In the genomic region with DNA sequence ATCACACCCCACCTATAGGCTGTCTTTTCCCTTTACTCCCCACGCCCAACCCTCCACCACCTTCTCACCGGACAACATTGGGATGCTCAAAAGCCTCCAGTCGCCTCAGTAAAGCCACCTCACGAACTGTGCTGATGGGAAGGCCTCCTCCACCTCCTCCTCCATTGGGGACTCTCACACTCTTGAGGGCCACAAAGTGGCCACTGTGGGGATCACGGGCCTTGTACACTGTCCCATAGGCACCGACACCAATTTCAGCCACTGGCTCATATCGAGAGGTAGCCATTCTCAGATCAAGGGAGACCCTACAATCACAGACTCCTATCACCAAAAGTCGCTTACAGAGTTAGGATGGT, we compare ENCODE assay signal across 8 cellular contexts. TPM values are rescaled to one million over a fixed set of nuclear protein-coding genes. Genes with fewer than 3 reads are reported as not detected.
DNase-seq lines count a peak whose midpoint lies in the region; ATAC-seq lines count a peak whose summit lies in the region.

No MANE protein-coding gene starts in this region.

- H3K4me1 Mint-ChIP-seq in activated CD8-positive, alpha-beta T cell treated with anti-CD3 and anti-CD28 coated beads, Interleukin-2, amount 10 ng/mL, durations not matched to agents 7 days and 5 days (ENCODE audit: low read depth) = peaks cover 51% of the 10 kb centered on the region
- peaks cover 61% of the 10 kb centered on the region for H3K4me1 Mint-ChIP-seq in stimulated activated effector memory CD8-positive, alpha-beta T cell treated with anti-CD3 and anti-CD28 coated beads, Interleukin-12 subunit alpha, Interleukin-12 subunit beta, amount 100 ng/mL, for 72 hours

- H3K36me3 Mint-ChIP-seq in activated CD8-positive, alpha-beta T cell treated with anti-CD3 and anti-CD28 coated beads, Interleukin-2, amount 10 ng/mL, durations not matched to agents 7 days and 5 days (ENCODE audit: low read depth) = peaks cover 45% of the 10 kb centered on the region
- H3K36me3 Mint-ChIP-seq in stimulated activated effector memory CD8-positive, alpha-beta T cell treated with anti-CD3 and anti-CD28 coated beads, Interleukin-12 subunit alpha, Interleukin-12 subunit beta, amount 100 ng/mL, for 72 hours = peaks cover 62% of the 10 kb centered on the region

- H3K9me3 Mint-ChIP-seq in activated CD8-positive, alpha-beta T cell treated with anti-CD3 and anti-CD28 coated beads, Interleukin-2, amount 10 ng/mL, durations not matched to agents 7 days and 5 days (ENCODE audit: insufficient read depth) = no peaks in the 10 kb centered on the region
- no peaks in the 10 kb centered on the region for H3K9me3 Mint-ChIP-seq in stimulated activated effector memory CD8-positive, alpha-beta T cell treated with anti-CD3 and anti-CD28 coated beads, Interleukin-12 subunit alpha, Interleukin-12 subunit beta, amount 100 ng/mL, for 72 hours

- peak overlapping the region; percentile 96 for H3K9ac ChIP-seq in HUES48 (ENCODE audit: low read depth, low read length)

- H3K27me3 Mint-ChIP-seq in activated CD8-positive, alpha-beta T cell treated with anti-CD3 and anti-CD28 coated beads, Interleukin-2, amount 10 ng/mL, durations not matched to agents 7 days and 5 days (ENCODE audit: low read depth) = no peaks in the 10 kb centered on the region

- no peak for DNase-seq in activated CD8-positive, alpha-beta T cell treated with anti-CD3 and anti-CD28 coated beads, Interleukin-2, amount 10 ng/mL, durations not matched to agents 7 days and 5 days
- DNase-seq in stimulated activated effector memory CD8-positive, alpha-beta T cell treated with anti-CD3 and anti-CD28 coated beads, Interleukin-12 subunit alpha, Interleukin-12 subunit beta, amount 100 ng/mL, for 72 hours (ENCODE audit: low spot score in 2 of 2) = no peak
- DNase-seq in middle frontal gyrus (ENCODE audit: extremely low spot score, low spot score) = no peak
- no peak for DNase-seq in activated CD4-positive, CD25-positive, alpha-beta regulatory T cell treated with anti-CD3 and anti-CD28 coated beads, Interleukin-2, amount 50 U/mL, for 72 hours
- no peak for DNase-seq in stimulated activated CD4-positive, alpha-beta T cell treated with anti-CD3 and anti-CD28 coated beads, Interleukin-15, amount 100 ng/mL, for 24 hours

- H3K4me3 ChIP-seq in HUES48 (ENCODE audit: low read depth, low read length) = peak overlapping the region; percentile 91
- H3K4me3 ChIP-seq in iPS-11a (ENCODE audit: low read depth, low read length) = peak overlapping the region; percentile 93

- ATAC-seq in activated CD8-positive, alpha-beta T cell treated with anti-CD3 and anti-CD28 coated beads, Interleukin-2, amount 10 ng/mL, durations not matched to agents 7 days and 5 days = no peak
- no peak for ATAC-seq in stimulated activated effector memory CD8-positive, alpha-beta T cell treated with anti-CD3 and anti-CD28 coated beads, Interleukin-12 subunit alpha, Interleukin-12 subunit beta, amount 100 ng/mL, for 72 hours
- ATAC-seq in GM18873 (IDR thresholded peaks at IDR 0.05; ENCODE audit: low FRiP score, unreplicated experiment) = no peak

- H3K4me1 ChIP-seq in HUES48 (ENCODE audit: control insufficient read depth, insufficient read depth, low read length) = peaks cover 26% of the 10 kb centered on the region

- POLR2A ChIA-PET in activated CD8-positive, alpha-beta T cell treated with anti-CD3 and anti-CD28 coated beads, Interleukin-2, amount 10 ng/mL, durations not matched to agents 7 days and 5 days (lab: Charles Lee) = interaction anchor here (1.0 kb wide), 1 partner anchor 13 kb away, joined by 3 read pairs; no protein-coding TSS in a partner anchor

- H3K27ac ChIP-seq in HUES48 (ENCODE audit: low read depth, low read length) = peak overlapping the region; percentile 90

- peaks cover 41% of the 10 kb centered on the region for H3K36me3 ChIP-seq in HUES48 (ENCODE audit: control insufficient read depth, insufficient read depth, low read length)

- peak overlapping the region; percentile 86 for H3K27ac Mint-ChIP-seq in activated CD8-positive, alpha-beta T cell treated with anti-CD3 and anti-CD28 coated beads, Interleukin-2, amount 10 ng/mL, durations not matched to agents 7 days and 5 days
- peak overlapping the region; percentile 96 for H3K27ac Mint-ChIP-seq in stimulated activated effector memory CD8-positive, alpha-beta T cell treated with anti-CD3 and anti-CD28 coated beads, Interleukin-12 subunit alpha, Interleukin-12 subunit beta, amount 100 ng/mL, for 72 hours

- no peaks in the 10 kb centered on the region for H3K9me3 ChIP-seq in HUES48 (ENCODE audit: control insufficient read depth, insufficient read depth, low read length)

- peak overlapping the region; percentile 94 for H3K4me3 Mint-ChIP-seq in activated CD8-positive, alpha-beta T cell treated with anti-CD3 and anti-CD28 coated beads, Interleukin-2, amount 10 ng/mL, durations not matched to agents 7 days and 5 days
- peak overlapping the region; percentile 98 for H3K4me3 Mint-ChIP-seq in stimulated activated effector memory CD8-positive, alpha-beta T cell treated with anti-CD3 and anti-CD28 coated beads, Interleukin-12 subunit alpha, Interleukin-12 subunit beta, amount 100 ng/mL, for 72 hours

- peaks cover 25% of the 10 kb centered on the region for H3K27me3 ChIP-seq in HUES48 (ENCODE audit: control insufficient read depth, insufficient read depth, low read length)

- CTCF ChIA-PET in activated CD8-positive, alpha-beta T cell treated with anti-CD3 and anti-CD28 coated beads, Interleukin-2, amount 10 ng/mL, durations not matched to agents 7 days and 5 days (lab: Charles Lee) = interaction anchor here (0.7 to 1.2 kb wide), 3 partner anchors 10 to 168 kb away, joined by 3 to 5 read pairs (median 3); no protein-coding TSS in a partner anchor

RNA-seq across cellular contexts. Expression of a gene that starts 0.7 kb away (rescaled TPM):
- 100 to 1,000 TPM; 132 to 146 TPM for total RNA-seq in activated CD8-positive, alpha-beta T cell treated with anti-CD3 and anti-CD28 coated beads, Interleukin-2, amount 10 ng/mL, durations not matched to agents 7 days and 5 days

RNA-seq across cellular contexts. Expression of a gene that starts 3.5 kb away (rescaled TPM):
- total RNA-seq in activated CD8-positive, alpha-beta T cell treated with anti-CD3 and anti-CD28 coated beads, Interleukin-2, amount 10 ng/mL, durations not matched to agents 7 days and 5 days = 10 to 100 TPM; 23.6 to 24.4 TPM

RNA-seq across cellular contexts. Expression of a gene that starts 6.6 kb away (rescaled TPM):
- total RNA-seq in activated CD8-positive, alpha-beta T cell treated with anti-CD3 and anti-CD28 coated beads, Interleukin-2, amount 10 ng/mL, durations not matched to agents 7 days and 5 days = 10 to 100 TPM; 12.9 to 13.3 TPM

RNA-seq across cellular contexts. Expression of a gene that starts 12.9 kb away (rescaled TPM):
- total RNA-seq in activated CD8-positive, alpha-beta T cell treated with anti-CD3 and anti-CD28 coated beads, Interleukin-2, amount 10 ng/mL, durations not matched to agents 7 days and 5 days = 10 to 100 TPM; 68.6 to 72.5 TPM

RNA-seq across cellular contexts. Expression of a gene that starts 15.5 kb away (rescaled TPM):
- 1 to 10 TPM; 2.3 to 2.6 TPM for total RNA-seq in activated CD8-positive, alpha-beta T cell treated with anti-CD3 and anti-CD28 coated beads, Interleukin-2, amount 10 ng/mL, durations not matched to agents 7 days and 5 days
